Comparison of ENCODE assay signal across 2 cellular contexts in genomic region chr9:3962467-3962866, GRCh38.
TF ChIP-seq lines count a peak whose summit lies in the region.

No MANE protein-coding gene starts in this region.

TF ChIP-seq in A549, 52 proteins besides CTCF, POLR2A, EP300 and RAD21 (continued from another document):
- TF ChIP-seq MAZ (IDR thresholded peaks at IDR 0.05; ENCODE audit: borderline replicate concordance, low read depth, low read length): no peak
- TF ChIP-seq SMC3 (IDR thresholded peaks at IDR 0.05): peak; percentile 30; the same call in 1 of the 3 replicates
- TF ChIP-seq, protein P1, sequence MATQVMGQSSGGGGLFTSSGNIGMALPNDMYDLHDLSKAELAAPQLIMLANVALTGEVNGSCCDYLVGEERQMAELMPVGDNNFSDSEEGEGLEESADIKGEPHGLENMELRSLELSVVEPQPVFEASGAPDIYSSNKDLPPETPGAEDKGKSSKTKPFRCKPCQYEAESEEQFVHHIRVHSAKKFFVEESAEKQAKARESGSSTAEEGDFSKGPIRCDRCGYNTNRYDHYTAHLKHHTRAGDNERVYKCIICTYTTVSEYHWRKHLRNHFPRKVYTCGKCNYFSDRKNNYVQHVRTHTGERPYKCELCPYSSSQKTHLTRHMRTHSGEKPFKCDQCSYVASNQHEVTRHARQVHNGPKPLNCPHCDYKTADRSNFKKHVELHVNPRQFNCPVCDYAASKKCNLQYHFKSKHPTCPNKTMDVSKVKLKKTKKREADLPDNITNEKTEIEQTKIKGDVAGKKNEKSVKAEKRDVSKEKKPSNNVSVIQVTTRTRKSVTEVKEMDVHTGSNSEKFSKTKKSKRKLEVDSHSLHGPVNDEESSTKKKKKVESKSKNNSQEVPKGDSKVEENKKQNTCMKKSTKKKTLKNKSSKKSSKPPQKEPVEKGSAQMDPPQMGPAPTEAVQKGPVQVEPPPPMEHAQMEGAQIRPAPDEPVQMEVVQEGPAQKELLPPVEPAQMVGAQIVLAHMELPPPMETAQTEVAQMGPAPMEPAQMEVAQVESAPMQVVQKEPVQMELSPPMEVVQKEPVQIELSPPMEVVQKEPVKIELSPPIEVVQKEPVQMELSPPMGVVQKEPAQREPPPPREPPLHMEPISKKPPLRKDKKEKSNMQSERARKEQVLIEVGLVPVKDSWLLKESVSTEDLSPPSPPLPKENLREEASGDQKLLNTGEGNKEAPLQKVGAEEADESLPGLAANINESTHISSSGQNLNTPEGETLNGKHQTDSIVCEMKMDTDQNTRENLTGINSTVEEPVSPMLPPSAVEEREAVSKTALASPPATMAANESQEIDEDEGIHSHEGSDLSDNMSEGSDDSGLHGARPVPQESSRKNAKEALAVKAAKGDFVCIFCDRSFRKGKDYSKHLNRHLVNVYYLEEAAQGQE (IDR thresholded peaks at IDR 0.05): no peak
- peak; percentile 87; the same call in 1 of the 2 replicates for TF ChIP-seq GATA3 (IDR thresholded peaks at IDR 0.05; ENCODE audit: borderline replicate concordance)
- no peak for TF ChIP-seq HDAC2 (IDR thresholded peaks at IDR 0.05)
- no peak for TF ChIP-seq ESRRA (IDR thresholded peaks at IDR 0.05; ENCODE audit: borderline replicate concordance, low read length)
- TF ChIP-seq SREBF2 (IDR thresholded peaks at IDR 0.05): no peak
- TF ChIP-seq, protein P2, sequence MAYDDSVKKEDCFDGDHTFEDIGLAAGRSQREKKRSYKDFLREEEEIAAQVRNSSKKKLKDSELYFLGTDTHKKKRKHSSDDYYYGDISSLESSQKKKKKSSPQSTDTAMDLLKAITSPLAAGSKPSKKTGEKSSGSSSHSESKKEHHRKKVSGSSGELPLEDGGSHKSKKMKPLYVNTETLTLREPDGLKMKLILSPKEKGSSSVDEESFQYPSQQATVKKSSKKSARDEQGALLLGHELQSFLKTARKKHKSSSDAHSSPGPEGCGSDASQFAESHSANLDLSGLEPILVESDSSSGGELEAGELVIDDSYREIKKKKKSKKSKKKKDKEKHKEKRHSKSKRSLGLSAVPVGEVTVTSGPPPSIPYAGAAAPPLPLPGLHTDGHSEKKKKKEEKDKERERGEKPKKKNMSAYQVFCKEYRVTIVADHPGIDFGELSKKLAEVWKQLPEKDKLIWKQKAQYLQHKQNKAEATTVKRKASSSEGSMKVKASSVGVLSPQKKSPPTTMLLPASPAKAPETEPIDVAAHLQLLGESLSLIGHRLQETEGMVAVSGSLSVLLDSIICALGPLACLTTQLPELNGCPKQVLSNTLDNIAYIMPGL (CRISPR knock-in tag; IDR thresholded peaks at IDR 0.05; ENCODE audit: borderline replicate concordance): no peak
- TF ChIP-seq BCL3 (IDR thresholded peaks at IDR 0.05): peak; percentile 71; the same call in 1 of the 3 replicates
- TF ChIP-seq RCOR1 (IDR thresholded peaks at IDR 0.05; ENCODE audit: low read depth, low read length): no peak
- TF ChIP-seq HOXB5 (CRISPR knock-in tag; IDR thresholded peaks at IDR 0.05): no peak
- TF ChIP-seq FOSL2 (IDR thresholded peaks at IDR 0.05): peak; percentile 53; the same call in 1 of the 2 replicates
- TF ChIP-seq FOSL2 (CRISPR knock-in tag; IDR thresholded peaks at IDR 0.05): peak; percentile 74
- no peak for TF ChIP-seq HES2 (IDR thresholded peaks at IDR 0.05)
- TF ChIP-seq CBX8 (IDR thresholded peaks at IDR 0.05): no peak
- TF ChIP-seq CHD4 (IDR thresholded peaks at IDR 0.05; ENCODE audit: borderline replicate concordance): no peak
- TF ChIP-seq ZSCAN20 (CRISPR knock-in tag; IDR thresholded peaks at IDR 0.05): no peak
- no peak for TF ChIP-seq CBX2 (IDR thresholded peaks at IDR 0.05; ENCODE audit: borderline replicate concordance, low read depth)
- TF ChIP-seq, protein P3, sequence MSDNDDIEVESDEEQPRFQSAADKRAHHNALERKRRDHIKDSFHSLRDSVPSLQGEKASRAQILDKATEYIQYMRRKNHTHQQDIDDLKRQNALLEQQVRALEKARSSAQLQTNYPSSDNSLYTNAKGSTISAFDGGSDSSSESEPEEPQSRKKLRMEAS (IDR thresholded peaks at IDR 0.05): peak; percentile 22; the same call in 1 of the 2 replicates
- TF ChIP-seq JUNB (IDR thresholded peaks at IDR 0.05): peak; percentile 72

TF ChIP-seq in SK-N-SH, 30 proteins besides CTCF, POLR2A, EP300 and RAD21 (continued from another document):
- TF ChIP-seq, protein P1 (IDR thresholded peaks at IDR 0.05; ENCODE audit: low read depth, low read length): no peak
- no peak for TF ChIP-seq RFX5 (IDR thresholded peaks at IDR 0.05; ENCODE audit: low read length)
- TF ChIP-seq SMC3 (IDR thresholded peaks at IDR 0.05; ENCODE audit: low read depth, low read length): no peak
